ENCODE assay signal across 15 cellular contexts in genomic region chr4:104420766-104421165, GRCh38.
DNase-seq lines count a peak whose midpoint lies in the region; ATAC-seq, FAIRE-seq and TF ChIP-seq lines count a peak whose summit lies in the region.
"Had no signal": no experiment of that assay in that cellular context is flagged by ENCODE, and none has a peak within 500 bp of the region (broad histone marks: within the 10 kb centered on the region; RNA-seq: fewer than 3 reads in every experiment).

No MANE protein-coding gene starts in this region.

- intact Hi-C loops in posterior vena cava (cut with DNase I) = no loop called here

- no peak for TF ChIP-seq POLR2A in Peyer's patch (IDR thresholded peaks at IDR 0.05)

- FAIRE-seq in astrocyte (lab: Jason Lieb, UNC) = no peak

- H4K8ac ChIP-seq in neuronal stem cell (ENCODE audit: low read depth, low read length) = no peak overlapping the region

- H3K27ac Mint-ChIP-seq in GM23338 = no peak overlapping the region
- H3K27ac Mint-ChIP-seq in astrocyte (ENCODE audit: unreplicated experiment) = peak overlapping the region; percentile 96
- H3K27ac Mint-ChIP-seq: T-helper 17 cell had no signal

- ATAC-seq in GM23338 (peak; percentile 63), HG03342 (IDR thresholded peaks at IDR 0.05; ENCODE audit: unreplicated experiment) (no peak)
- no peak for ATAC-seq in stimulated activated naive CD8-positive, alpha-beta T cell treated with anti-CD3 and anti-CD28 coated beads, Interleukin-15, Interleukin-2, amounts not matched to agents 100 U/mL and 50 U/mL, for 24 hours
- ATAC-seq: left lung, Right ventricle myocardium inferior, T-helper 17 cell had no signal

- H3K27me3 ChIP-seq in GM23338 (ENCODE audit: insufficient read depth) (no peaks in the 10 kb centered on the region), astrocyte (ENCODE audit: insufficient read depth, low read length) (no peaks in the 10 kb centered on the region), iPS-15b (ENCODE audit: control insufficient read depth, insufficient read depth, low read length) (no peaks in the 10 kb centered on the region), neuronal stem cell (ENCODE audit: control insufficient read depth in 3 of 3, insufficient read depth in 3 of 3, low read depth in 1 of 3, low read length in 3 of 3) (no peaks in the 10 kb centered on the region), Peyer's patch (no peaks in the 10 kb centered on the region)
- H3K27me3 ChIP-seq: left lung had no signal

- H3K9me3 Mint-ChIP-seq in GM23338 (no peaks in the 10 kb centered on the region), astrocyte (ENCODE audit: unreplicated experiment) (no peaks in the 10 kb centered on the region)

- H3K4me1 Mint-ChIP-seq in GM23338 = peaks cover 44% of the 10 kb centered on the region
- peaks cover 28% of the 10 kb centered on the region for H3K4me1 Mint-ChIP-seq in astrocyte (ENCODE audit: low read depth, unreplicated experiment)
- H3K4me1 Mint-ChIP-seq: T-helper 17 cell had no signal

- no peak overlapping the region for H3K23ac ChIP-seq in neuronal stem cell (ENCODE audit: low read depth, low read length, poor library complexity)

- H2BK12ac ChIP-seq in neuronal stem cell (ENCODE audit: low read length) = no peak overlapping the region

- H3K18ac ChIP-seq in neuronal stem cell (ENCODE audit: low read length) = no peak overlapping the region

- H2BK15ac ChIP-seq in neuronal stem cell (ENCODE audit: low read length) = no peak overlapping the region

- DNase-seq in GM23338 (ENCODE audit: low spot score) = peak; percentile 60
- peak; percentile 16 for DNase-seq in astrocyte (ENCODE audit: low read depth)
- DNase-seq in neuronal stem cell (ENCODE audit: low spot score) = peak; percentile 49
- DNase-seq in Peyer's patch = no peak
- DNase-seq in stimulated activated naive CD8-positive, alpha-beta T cell treated with anti-CD3 and anti-CD28 coated beads, Interleukin-15, Interleukin-2, amounts not matched to agents 100 U/mL and 50 U/mL, for 24 hours = no peak
- DNase-seq in posterior vena cava (ENCODE audit: low spot score) = no peak
- DNase-seq: activated CD4-positive, CD25-positive, alpha-beta regulatory T cell treated with anti-CD3 and anti-CD28 coated beads, Interleukin-2, amount 50 U/mL, for 72 hours; activated effector memory CD4-positive, alpha-beta T cell treated with Interleukin-2 at 50 U/mL for 16 hours; left lung; NCI-H1417 treated with DMSO at 0.1 percent for 48 hours; NCI-H345; T-helper 17 cell had no signal

- H3K27ac ChIP-seq in GM23338 (ENCODE audit: low read depth) (no peak overlapping the region), astrocyte (ENCODE audit: low read depth, low read length) (no peak overlapping the region), neuronal stem cell (replicated peaks; ENCODE audit: low read length) (peak overlapping the region; percentile 95), Peyer's patch (no peak overlapping the region)
- H3K27ac ChIP-seq: left lung had no signal

- H3K9ac ChIP-seq in astrocyte (ENCODE audit: low read length) (peak overlapping the region; percentile 14), iPS-15b (ENCODE audit: low read depth, low read length) (no peak overlapping the region), neuronal stem cell (ENCODE audit: low read depth, low read length, poor library complexity) (no peak overlapping the region)

- H3K36me3 Mint-ChIP-seq in GM23338 (ENCODE audit: low read depth) = no peaks in the 10 kb centered on the region
- H3K36me3 Mint-ChIP-seq in astrocyte (ENCODE audit: low read depth, unreplicated experiment) = no peaks in the 10 kb centered on the region

- H3K9me3 ChIP-seq in astrocyte (ENCODE audit: insufficient read depth, low read depth, low read length) (no peaks in the 10 kb centered on the region), iPS-15b (ENCODE audit: control insufficient read depth, insufficient read depth, low read length) (no peaks in the 10 kb centered on the region), neuronal stem cell (replicated peaks in 1 of 2; ENCODE audit: control insufficient read depth in 2 of 2, insufficient read depth in 1 of 2, low read depth in 1 of 2, low read length in 2 of 2) (no peaks in the 10 kb centered on the region), Peyer's patch (no peaks in the 10 kb centered on the region)
- H3K9me3 ChIP-seq: left lung had no signal

- H2BK120ac ChIP-seq in neuronal stem cell (ENCODE audit: low read depth, low read length) = no peak overlapping the region

- H3F3A ChIP-seq in GM23338 (replicated peaks; ENCODE audit: low read depth) = no peaks in the 10 kb centered on the region

- no peak overlapping the region for H2BK5ac ChIP-seq in neuronal stem cell (ENCODE audit: low read length)

- H4K91ac ChIP-seq in neuronal stem cell (ENCODE audit: low read depth, low read length, poor library complexity) = no peak overlapping the region

- no peaks in the 10 kb centered on the region for H3K79me1 ChIP-seq in neuronal stem cell (ENCODE audit: low read depth, low read length)

- H3K4me2 ChIP-seq in GM23338 (peak overlapping the region; percentile 72), astrocyte (ENCODE audit: low read length) (peak overlapping the region; percentile 81), neuronal stem cell (ENCODE audit: insufficient read depth, low read length, poor library complexity, severe bottlenecking) (no peak overlapping the region)

- no peaks in the 10 kb centered on the region for H3K9me2 ChIP-seq in GM23338 (ENCODE audit: insufficient read depth)

- H2AFZ ChIP-seq in GM23338 = peak overlapping the region; percentile 97
- peak overlapping the region; percentile 79 for H2AFZ ChIP-seq in astrocyte (ENCODE audit: low read depth, low read length)
- peak overlapping the region; percentile 86 for H2AFZ ChIP-seq in neuronal stem cell (ENCODE audit: low read length)

- H3K4me3 ChIP-seq in GM23338 (peak overlapping the region; percentile 47), astrocyte (ENCODE audit: insufficient read depth, low read depth, low read length) (peak overlapping the region; percentile 38), iPS-15b (ENCODE audit: low read depth, low read length) (peak overlapping the region; percentile 37), neuronal stem cell (ENCODE audit: low read length in 2 of 2) (peak overlapping the region in 1 of 2 donors; percentile 33), Peyer's patch (no peak overlapping the region)
- H3K4me3 ChIP-seq: left lung had no signal

- no peaks in the 10 kb centered on the region for H3K79me2 ChIP-seq in GM23338 (replicated peaks; ENCODE audit: insufficient read depth)
- H3K79me2 ChIP-seq in astrocyte (ENCODE audit: insufficient read depth, low read length) = no peaks in the 10 kb centered on the region

- H3K36me3 ChIP-seq in GM23338 (ENCODE audit: insufficient read depth) = no peaks in the 10 kb centered on the region
- H3K36me3 ChIP-seq in astrocyte (ENCODE audit: insufficient read depth, low read length) = no peaks in the 10 kb centered on the region
- no peaks in the 10 kb centered on the region for H3K36me3 ChIP-seq in iPS-15b (ENCODE audit: control insufficient read depth, insufficient read depth, low read length)
- H3K36me3 ChIP-seq in neuronal stem cell (replicated peaks in 1 of 2; ENCODE audit: control insufficient read depth in 2 of 2, insufficient read depth in 2 of 2, low read length in 2 of 2) = no peaks in the 10 kb centered on the region
- H3K36me3 ChIP-seq in Peyer's patch = no peaks in the 10 kb centered on the region
- H3K36me3 ChIP-seq: left lung had no signal

- TF ChIP-seq CTCF in GM23338 (conservative IDR thresholded peaks at IDR 0.05; ENCODE audit: low read depth in 2 of 2) (no peak), astrocyte (IDR thresholded peaks at IDR 0.05; ENCODE audit: insufficient read depth, low read depth, low read length) (no peak), Peyer's patch (IDR thresholded peaks at IDR 0.05) (no peak)

- H4K20me1 ChIP-seq in GM23338 (replicated peaks; ENCODE audit: insufficient read depth) (no peaks in the 10 kb centered on the region), astrocyte (ENCODE audit: insufficient read depth, low read length) (no peaks in the 10 kb centered on the region)

- H3K4me1 ChIP-seq in GM23338 (ENCODE audit: insufficient read depth) = peaks cover 46% of the 10 kb centered on the region
- H3K4me1 ChIP-seq in astrocyte (ENCODE audit: insufficient read depth, low read length) = peaks cover 5% of the 10 kb centered on the region
- peaks cover 17% of the 10 kb centered on the region for H3K4me1 ChIP-seq in iPS-15b (ENCODE audit: control insufficient read depth, insufficient read depth, low read length)
- H3K4me1 ChIP-seq in neuronal stem cell (ENCODE audit: control insufficient read depth in 2 of 2, insufficient read depth in 1 of 2, low read depth in 1 of 2, low read length in 2 of 2) = peaks cover 14 to 52% of the 10 kb centered on the region in 2 donors
- H3K4me1 ChIP-seq in Peyer's patch = no peaks in the 10 kb centered on the region
- H3K4me1 ChIP-seq: left lung had no signal

- H3K14ac ChIP-seq in neuronal stem cell (ENCODE audit: low read length) = no peak overlapping the region

- no CpG with 5 or more reads among the region's 5 CpGs for WGBS in neuronal stem cell (ENCODE audit: extremely low coverage in 2 of 2, insufficient read length in 2 of 2, insufficient replicate concordance in 1 of 2), 2 donors

- H2AK5ac ChIP-seq in neuronal stem cell (ENCODE audit: low read depth, low read length) = no peak overlapping the region

- H3K27me3 Mint-ChIP-seq in GM23338 (ENCODE audit: insufficient read depth, low read depth, poor library complexity) (no peaks in the 10 kb centered on the region), astrocyte (ENCODE audit: low read depth, unreplicated experiment) (no peaks in the 10 kb centered on the region)
- H3K27me3 Mint-ChIP-seq: T-helper 17 cell had no signal

- peak overlapping the region; percentile 48 for H3K4me3 Mint-ChIP-seq in GM23338
- peak overlapping the region; percentile 27 for H3K4me3 Mint-ChIP-seq in astrocyte (ENCODE audit: unreplicated experiment)
- H3K4me3 Mint-ChIP-seq: T-helper 17 cell had no signal

- H3K4ac ChIP-seq in neuronal stem cell (ENCODE audit: low read length) = no peak overlapping the region

TF ChIP-seq in GM23338, 12 proteins besides CTCF, POLR2A, EP300 and RAD21 (continues in another document):
- no peak for TF ChIP-seq EZH2phosphoT487 (IDR thresholded peaks at IDR 0.05; ENCODE audit: unreplicated experiment)

Comparison
In these comparisons a context has a peak if more than half of its experiments do, and no peak if none do; other contexts are left out.
1. DNase-seq: peak in GM23338 (single experiment), astrocyte (single experiment) and neuronal stem cell (single experiment); none in Peyer's patch (0 of 3), stimulated activated naive CD8-positive, alpha-beta T cell treated with anti-CD3 and anti-CD28 coated beads, Interleukin-15, Interleukin-2, amounts not matched to agents 100 U/mL and 50 U/mL, for 24 hours (single experiment) and posterior vena cava (single experiment).
2. H3K4me3 ChIP-seq: peak in GM23338 (single experiment), astrocyte (single experiment) and iPS-15b (single experiment); none in Peyer's patch (0 of 4).
3. Peak in every context shown above with its lines, with median percentiles within 50 percentile points of each other: H2AFZ ChIP-seq.